ENCODE assay signal across 26 cellular contexts in genomic region chr19:27580906-27581305, GRCh38.
"Had no signal": no experiment of that assay in that cellular context is flagged by ENCODE, and none has a peak within 500 bp of the region (broad histone marks: within the 10 kb centered on the region; RNA-seq: fewer than 3 reads in every experiment).

No MANE protein-coding gene starts in this region.

- H3K27me3 ChIP-seq: stomach, suprapubic skin, testis, thyroid gland, tibial artery, tibial nerve, transverse colon, upper lobe of left lung, upper lobe of right lung, uterus, vagina had no signal

- ATAC-seq: stimulated activated effector memory CD8-positive, alpha-beta T cell treated with anti-CD3 and anti-CD28 coated beads, Interleukin-12 subunit alpha, Interleukin-12 subunit beta, amount 100 ng/mL, for 72 hours; stimulated activated memory B cell treated with anti-CD40 and anti-IgM and Interleukin-4, amounts not matched to agents 10 μg/mL and 1 μg/mL and 100 μg/mL, for 72 hours; stimulated activated naive B cell treated with anti-CD40 and anti-IgM and Interleukin-4, amounts not matched to agents 10 μg/mL and 1 μg/mL and 100 μg/mL, for 72 hours; stimulated activated naive CD8-positive, alpha-beta T cell treated with anti-CD3 and anti-CD28 coated beads, Interleukin-15, amount 100 ng/mL, for 72 hours; stimulated activated naive CD8-positive, alpha-beta T cell treated with anti-CD3 and anti-CD28 coated beads, Interleukin-15, Interleukin-2, amounts not matched to agents 100 U/mL and 50 U/mL, for 24 hours; upper lobe of right lung had no signal

- H3K9me3 ChIP-seq: testis, thyroid gland, uterus had no signal

- H3K4me1 ChIP-seq: stomach, suprapubic skin, testis, thyroid gland, tibial artery, tibial nerve, transverse colon, upper lobe of left lung, upper lobe of right lung, uterus, vagina had no signal

- H3K4me3 ChIP-seq: stomach, suprapubic skin, testis, thoracic aorta, thyroid gland, tibial artery, tibial nerve, transverse colon, upper lobe of left lung, upper lobe of right lung, uterus, vagina had no signal

- DNase-seq: stimulated activated CD4-positive, alpha-beta T cell treated with anti-CD3 and anti-CD28 coated beads, Interleukin-2, amount 100 ng/mL, for 48 hours; stimulated activated CD4-positive, alpha-beta T cell treated with anti-CD3 and anti-CD28 coated beads, Interleukin-4, amount 100 ng/mL, for 1 hour; stimulated activated CD4-positive, alpha-beta T cell treated with anti-CD3 and anti-CD28 coated beads, Interleukin-4, amount 100 ng/mL, for 24 hours; stimulated activated CD4-positive, alpha-beta T cell treated with anti-CD3 and anti-CD28 coated beads, Interleukin-4, amount 100 ng/mL, for 4 hours; stimulated activated CD8-positive, alpha-beta memory T cell treated with anti-CD3 and anti-CD28 coated beads, Interleukin-4, amount 100 ng/mL, for 48 hours; stimulated activated naive B cell treated with anti-CD40 and anti-IgM and Interleukin-4, amounts not matched to agents 10 μg/mL and 1 μg/mL and 100 μg/mL, for 72 hours; stimulated activated naive CD4-positive, alpha-beta T cell; stimulated activated naive CD4-positive, alpha-beta T cell treated with Interleukin-2 at 50 U/mL for 16 hours; stimulated activated naive CD8-positive, alpha-beta T cell treated with anti-CD3 and anti-CD28 coated beads, Interleukin-15, amount 100 ng/mL, for 72 hours; stimulated activated naive CD8-positive, alpha-beta T cell treated with anti-CD3 and anti-CD28 coated beads, Interleukin-15, Interleukin-2, amounts not matched to agents 100 U/mL and 50 U/mL, for 24 hours; stomach; substantia nigra; testis; thyroid gland; tibial artery; transverse colon; trophoblast cell; upper lobe of left lung; upper lobe of right lung; uterus had no signal

- H3K27ac ChIP-seq: stomach, suprapubic skin, testis, thoracic aorta, thyroid gland, tibial artery, tibial nerve, transverse colon, upper lobe of left lung, upper lobe of right lung, uterus, vagina had no signal

- H3K36me3 ChIP-seq: stomach, suprapubic skin, thoracic aorta, thyroid gland, tibial artery, tibial nerve, transverse colon, upper lobe of left lung, upper lobe of right lung, uterus, vagina had no signal
